Comparison of ENCODE assay signal across 8 cellular contexts in the genomic region with DNA sequence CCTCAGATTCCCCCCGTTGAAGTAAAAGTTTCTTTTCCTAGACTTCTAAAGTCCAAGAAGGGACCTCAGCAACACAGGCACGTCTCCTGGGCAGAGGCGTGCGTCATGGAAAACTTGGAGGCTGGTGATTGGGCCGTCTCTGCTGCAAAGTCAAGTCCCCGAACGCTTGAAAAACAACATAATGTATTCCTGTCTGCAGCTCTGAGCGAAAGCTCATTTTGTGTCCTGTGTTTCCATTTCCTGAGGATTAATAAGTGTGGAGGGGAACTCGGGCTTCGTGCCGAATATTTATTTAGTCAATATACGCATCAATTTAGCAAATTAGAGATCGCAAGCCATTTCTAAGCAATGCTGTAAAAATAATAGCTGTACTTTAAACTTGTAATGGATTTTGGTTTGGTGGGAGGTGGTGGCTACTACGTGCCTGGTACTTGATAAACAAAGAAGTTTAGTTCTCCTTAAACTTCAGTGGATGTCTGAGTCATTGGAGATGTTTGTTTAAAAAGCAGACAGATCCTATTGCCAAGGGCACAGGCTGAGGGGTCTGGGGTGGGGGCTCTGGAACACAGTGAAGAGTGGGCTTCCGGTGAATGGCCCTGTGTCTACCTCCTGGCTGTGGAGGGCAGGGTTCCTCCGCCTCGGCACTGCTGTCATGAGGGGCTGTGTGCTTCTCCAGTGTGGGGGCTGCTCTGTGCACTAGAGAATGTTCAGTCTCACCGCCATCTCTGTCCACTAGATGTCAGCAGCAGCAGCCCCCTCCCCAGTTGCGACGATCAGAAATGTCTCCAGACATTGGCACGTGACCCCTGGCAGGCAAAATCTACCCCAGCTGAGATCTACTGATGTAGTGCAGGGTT. TPM values are rescaled to one million over a fixed set of nuclear protein-coding genes. Genes with fewer than 3 reads are reported as not detected.
DNase-seq lines count a peak whose midpoint lies in the region; ATAC-seq and TF ChIP-seq lines count a peak whose summit lies in the region.

No MANE protein-coding gene starts in this region.

- no peak for DNase-seq in GM12865 (ENCODE audit: low read depth)
- DNase-seq in Peyer's patch, result peak in 1 of 3 donors; percentile 49
- DNase-seq in foreskin melanocyte, result peak; percentile 19
- DNase-seq in sciatic nerve (ENCODE audit: low spot score), result peak; percentile 80
- no peak for DNase-seq in activated T-cell treated with anti-CD3 and anti-CD28 coated beads, Interleukin-2, amount 50 U/mL, for 1 hour
- DNase-seq in activated CD4-positive, alpha-beta T cell treated with anti-CD3 and anti-CD28 coated beads, Interleukin-2, amount 50 U/mL, for 48 hours, result no peak
- DNase-seq in stimulated activated CD4-positive, alpha-beta T cell treated with anti-CD3 and anti-CD28 coated beads, Interleukin-2, amount 100 ng/mL, for 48 hours, result no peak

- no peaks in the 10 kb centered on the region for H3K36me3 ChIP-seq in Peyer's patch

- H3K27me3 ChIP-seq in Peyer's patch, result no peaks in the 10 kb centered on the region

- TF ChIP-seq CTCF in GM12865 (IDR thresholded peaks at IDR 0.05; ENCODE audit: insufficient read depth, low read depth, low read length, missing control alignments) (peak; percentile 12), Peyer's patch (IDR thresholded peaks at IDR 0.05) (peak in 4 of 6 experiments; percentile 7 to 38 (median 18))

- H3K4me1 ChIP-seq in Peyer's patch, result peaks cover 0 to 40% (median 0%) of the 10 kb centered on the region in 4 donors

- no peak for TF ChIP-seq POLR2A in Peyer's patch (IDR thresholded peaks at IDR 0.05)

- H3K27ac ChIP-seq in Peyer's patch, result peak overlapping the region; percentile 10 to 88 (median 50)

- intact Hi-C loops in sciatic nerve (cut with DNase I), result no loop called here

- H3K4me3 ChIP-seq in GM12865 (ENCODE audit: low read depth, low read length), result no peak overlapping the region
- H3K4me3 ChIP-seq in Peyer's patch, result no peak overlapping the region

- peak; percentile 87 for ATAC-seq in sciatic nerve
- no peak for ATAC-seq in HG03378 (IDR thresholded peaks at IDR 0.05; ENCODE audit: unreplicated experiment)

- no peaks in the 10 kb centered on the region for H3K9me3 ChIP-seq in Peyer's patch

RNA-seq across cellular contexts. Expression of gene PCK1, which starts 21.8 kb away (rescaled TPM):
- total RNA-seq in Peyer's patch (1,000 to 10,000 TPM in 1 of 4 donors, 100 to 1,000 TPM in 2, 10 to 100 TPM in 1; 98.2 to 2,194 (median 572) TPM), sciatic nerve (5.3 TPM)

RNA-seq across cellular contexts. Expression of gene ZBP1, which starts 37.6 kb away (rescaled TPM):
- total RNA-seq in Peyer's patch (10 to 100 TPM in 1 of 4 donors, 1 to 10 TPM in 2, not detected in 1; 2.3 to 14.0 (median 9.8) TPM), sciatic nerve (0.49 TPM)

RNA-seq across cellular contexts. Expression of gene CTCFL, which starts 57.7 kb away (rescaled TPM):
- not detected for total RNA-seq in Peyer's patch
- 0.27 TPM for total RNA-seq in sciatic nerve

Comparison
In these comparisons a context has a peak if more than half of its experiments do, and no peak if none do; other contexts are left out.
1. DNase-seq: peak in foreskin melanocyte (single experiment) and sciatic nerve (single experiment); none in GM12865 (single experiment), activated T-cell treated with anti-CD3 and anti-CD28 coated beads, Interleukin-2, amount 50 U/mL, for 1 hour (single experiment), activated CD4-positive, alpha-beta T cell treated with anti-CD3 and anti-CD28 coated beads, Interleukin-2, amount 50 U/mL, for 48 hours (0 of 2) and stimulated activated CD4-positive, alpha-beta T cell treated with anti-CD3 and anti-CD28 coated beads, Interleukin-2, amount 100 ng/mL, for 48 hours (0 of 2).
2. RNA of gene PCK1, which starts 21.8 kb away (total RNA-seq): 98.2 to 2,194 TPM in Peyer's patch; 5.3 TPM in sciatic nerve (single experiment); every median in the first group is over 10 times any median in the second.